8 cellular contexts compared by ENCODE assay signal in genomic region chr12:14403711-14404164, GRCh38. TPM values are rescaled to one million over a fixed set of nuclear protein-coding genes. Genes with fewer than 3 reads are reported as not detected.
DNase-seq lines count a peak whose midpoint lies in the region; ATAC-seq and TF ChIP-seq lines count a peak whose summit lies in the region.

No MANE protein-coding gene starts in this region.

- POLR2A ChIA-PET in MCF 10A (lab: Yijun Ruan, JAX), result interaction anchor here (0.7 to 4.1 kb wide), 9 partner anchors 9 to 38 kb away, joined by 3 to 18 read pairs (median 3); no protein-coding TSS in a partner anchor

- WGBS in tibial nerve, 2 donors, result 14% methylated on average over 1 of the region's 1 CpG

- TF ChIP-seq EP300 in tibial nerve (IDR thresholded peaks at IDR 0.05), result no peak

- H3K9me3 ChIP-seq in breast epithelium (peaks cover 15 to 26% of the 10 kb centered on the region in 2 donors), left lung (peaks cover 0 to 5% of the 10 kb centered on the region in 2 donors), tibial nerve (peaks cover 0 to 25% (median 8%) of the 10 kb centered on the region in 4 donors)

- peaks cover 27% of the 10 kb centered on the region for H3K4me1 Mint-ChIP-seq in MCF 10A (ENCODE audit: insufficient read depth, unreplicated experiment)

- peak overlapping the region; percentile 91 for H3K27ac Mint-ChIP-seq in MCF 10A (ENCODE audit: low read depth, unreplicated experiment)

- no peaks in the 10 kb centered on the region for H3K9me3 Mint-ChIP-seq in MCF 10A (ENCODE audit: unreplicated experiment)

- intact Hi-C loops in MCF 10A (cut with micrococcal nuclease), result loop anchor here (10.0 kb wide), 1 partner anchor 371 kb away; a partner anchor contains a TSS
- intact Hi-C loops in breast epithelium (cut with DNase I; ENCODE audit: low total_unique reads), result no loop called here
- intact Hi-C loops in left lung (cut with DNase I), result no loop called here

- no peak for TF ChIP-seq CTCF in MCF 10A (IDR thresholded peaks at IDR 0.05; ENCODE audit: unreplicated experiment)
- no peak for TF ChIP-seq CTCF in breast epithelium (IDR thresholded peaks at IDR 0.05)
- no peak for TF ChIP-seq CTCF in left lung (IDR thresholded peaks at IDR 0.05)
- TF ChIP-seq CTCF in tibial nerve (IDR thresholded peaks at IDR 0.05), result no peak

- peak overlapping the region; percentile 28 for H3K4me3 Mint-ChIP-seq in MCF 10A (ENCODE audit: unreplicated experiment)

- DNase-seq in MCF 10A (ENCODE audit: unreplicated experiment) (peak; percentile 69), breast epithelium (ENCODE audit: low spot score in 2 of 2) (no peak), NCI-H526 treated with DMSO at 0.1 percent for 48 hours (lab: John Stamatoyannopoulos, UW) (peak; percentile 89), left lung (no peak), tibial nerve (ENCODE audit: low spot score in 2 of 2) (no peak)
- peak; percentile 63 for DNase-seq in central memory CD4-positive, alpha-beta T cell

- TF ChIP-seq POLR2A in breast epithelium (IDR thresholded peaks at IDR 0.05) (no peak), tibial nerve (IDR thresholded peaks at IDR 0.05) (no peak)

- no TSS peak for BruUV-seq in MCF 10A (replicated peaks; lab: Mats Ljungman, UMichigan)

- no peak overlapping the region for H3K4me3 ChIP-seq in breast epithelium
- no peak overlapping the region for H3K4me3 ChIP-seq in left lung
- H3K4me3 ChIP-seq in tibial nerve, result no peak overlapping the region

- H3K36me3 Mint-ChIP-seq in MCF 10A (ENCODE audit: insufficient read depth, unreplicated experiment), result no peaks in the 10 kb centered on the region

- no peaks in the 10 kb centered on the region for H3K27me3 Mint-ChIP-seq in MCF 10A (ENCODE audit: insufficient read depth, unreplicated experiment)

- H3K36me3 ChIP-seq in breast epithelium, result no peaks in the 10 kb centered on the region
- no peaks in the 10 kb centered on the region for H3K36me3 ChIP-seq in left lung
- H3K36me3 ChIP-seq in tibial nerve, result peaks cover 0 to 10% (median 0%) of the 10 kb centered on the region in 3 donors

- H3K27me3 ChIP-seq in breast epithelium (no peaks in the 10 kb centered on the region), left lung (no peaks in the 10 kb centered on the region), tibial nerve (no peaks in the 10 kb centered on the region)

- peak overlapping the region in 1 of 2 donors; percentile 59 for H3K27ac ChIP-seq in breast epithelium
- peak overlapping the region; percentile 30 to 55 for H3K27ac ChIP-seq in left lung
- peak overlapping the region in 3 of 4 donors; percentile 13 to 71 (median 56) for H3K27ac ChIP-seq in tibial nerve

- H3K4me1 ChIP-seq in breast epithelium (peaks cover 0 to 4% of the 10 kb centered on the region in 2 donors), left lung (peaks cover 9 to 26% of the 10 kb centered on the region in 2 donors), tibial nerve (peaks cover 0 to 43% (median 22%) of the 10 kb centered on the region in 4 donors)

- ATAC-seq in HG03439 (IDR thresholded peaks at IDR 0.05; ENCODE audit: unreplicated experiment) (peak; percentile 61), left lung (peak; percentile 89), GM19324 (IDR thresholded peaks at IDR 0.05; ENCODE audit: low FRiP score, unreplicated experiment) (no peak)

- CTCF ChIA-PET in MCF 10A (lab: Yijun Ruan, JAX), result interaction anchor here (0.7 kb wide), 1 partner anchor 36 kb away, joined by 3 read pairs; no protein-coding TSS in a partner anchor

RNA-seq across cellular contexts. Expression of gene ATF7IP, which starts 38.3 kb away (rescaled TPM):
- 29.4 and 33.1 TPM in 2 replicates for total RNA-seq in MCF 10A (2022)
- 10 to 100 TPM; 45.4 to 81.2 (median 48.8) TPM for total RNA-seq in breast epithelium
- 10 to 100 TPM; 78.7 to 84.8 TPM for total RNA-seq in left lung
- total RNA-seq in tibial nerve, result 10 to 100 TPM; 35.5 to 63.4 (median 48.2) TPM

Comparison
In these comparisons a context has a peak if more than half of its experiments do, and no peak if none do; other contexts are left out.
1. DNase-seq: peak in MCF 10A (single experiment), NCI-H526 treated with DMSO at 0.1 percent for 48 hours (single experiment) and central memory CD4-positive, alpha-beta T cell (single experiment); none in breast epithelium (0 of 2), left lung (0 of 2) and tibial nerve (0 of 2).